In the genomic region with DNA sequence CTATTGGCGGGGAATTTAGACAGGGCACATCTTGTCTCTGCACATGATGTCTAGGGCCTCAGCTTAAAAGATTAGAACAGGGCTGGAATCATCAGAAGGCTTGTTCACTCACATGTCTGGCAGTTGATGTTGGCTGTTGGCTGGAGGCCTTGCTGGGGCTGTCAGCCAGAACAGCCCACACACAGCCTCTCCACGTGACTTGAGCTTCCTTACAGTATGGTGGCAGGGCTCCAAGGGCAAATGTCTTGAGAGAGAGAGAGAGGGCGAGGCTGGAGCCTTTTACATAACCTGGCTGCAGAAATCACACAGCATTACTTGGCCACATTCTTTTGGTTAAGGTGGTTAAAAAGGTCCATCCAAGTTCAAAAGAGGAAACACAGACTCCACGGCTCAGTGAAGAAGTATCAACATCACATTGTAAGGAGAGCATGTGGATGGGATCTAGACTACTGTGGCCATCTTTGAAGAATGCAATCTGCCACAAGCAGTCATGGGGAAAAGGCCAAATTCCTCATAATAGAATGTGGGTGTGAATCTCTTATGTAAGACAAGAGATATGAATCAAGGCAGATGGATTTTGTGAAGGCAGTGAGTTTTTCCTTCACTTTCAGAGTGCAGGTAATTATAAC, we compare ENCODE assay signal across 8 cellular contexts. TPM values are rescaled to one million over a fixed set of nuclear protein-coding genes. Genes with fewer than 3 reads are reported as not detected.
DNase-seq lines count a peak whose midpoint lies in the region; ATAC-seq, FAIRE-seq and TF ChIP-seq lines count a peak whose summit lies in the region.

No MANE protein-coding gene starts in this region.

- H3K4me3 ChIP-seq in SJCRH30 (no peak overlapping the region), pancreas (no peak overlapping the region)

- TF ChIP-seq CTCF in pancreas (IDR thresholded peaks at IDR 0.05), result no peak

- peak; percentile 90 for ATAC-seq in esophagus mucosa
- peak; percentile 54 to 74 (median 66) for ATAC-seq in pancreas
- no peak for ATAC-seq in activated CD4-positive, CD25-positive, alpha-beta regulatory T cell treated with anti-CD3 and anti-CD28 coated beads, Interleukin-2, amount 50 U/mL, for 24 hours

- H3K9me3 ChIP-seq in SJCRH30 (replicated peaks), result no peaks in the 10 kb centered on the region
- H3K9me3 ChIP-seq in pancreas, result no peaks in the 10 kb centered on the region

- H3K36me3 ChIP-seq in SJCRH30, result no peaks in the 10 kb centered on the region
- no peaks in the 10 kb centered on the region for H3K36me3 ChIP-seq in pancreas

- no peaks in the 10 kb centered on the region for H3K27me3 ChIP-seq in SJCRH30
- no peaks in the 10 kb centered on the region for H3K27me3 ChIP-seq in pancreas

- DNase-seq in NCI-H82 (lab: John Stamatoyannopoulos, UW), result peak; percentile 69
- DNase-seq in NCI-H82 treated with DMSO at 0.1 percent for 48 hours (lab: John Stamatoyannopoulos, UW; ENCODE audit: unreplicated experiment), result no peak
- DNase-seq in SJCRH30, result peak; percentile 58 to 62
- DNase-seq in pancreas, result peak in 4 of 6 donors; percentile 60 to 77 (median 68)
- no peak for DNase-seq in midbrain (lab: John Stamatoyannopoulos, UW)
- DNase-seq in NCI-H510A treated with DMSO at 0.1 percent for 48 hours (lab: John Stamatoyannopoulos, UW), result no peak

- intact Hi-C loops in pancreas (cut with DNase I), result no loop called here

- WGBS in pancreas, 2 donors, result 33 to 39% methylated on average over 4 of the region's 4 CpGs

- no peak overlapping the region; the same call in 1 of the 2 replicates for H3K27ac ChIP-seq in SJCRH30
- peak overlapping the region in 1 of 4 donors; percentile 8 for H3K27ac ChIP-seq in pancreas

- H3K4me1 ChIP-seq in SJCRH30, result peaks cover 22% of the 10 kb centered on the region
- peaks cover 0 to 12% (median 4%) of the 10 kb centered on the region in 3 donors for H3K4me1 ChIP-seq in pancreas

- no peak for FAIRE-seq in pancreas (lab: Jason Lieb, UNC)

RNA-seq across cellular contexts. Expression of a gene that starts 30.4 kb away (rescaled TPM):
- 328 and 367 TPM in 2 replicates for total RNA-seq in SJCRH30 (2014; rRNA removed; shearing (Covaris generic))
- 96.2 TPM for total RNA-seq in esophagus mucosa
- 10 to 100 TPM; 27.4 to 60.8 (median 39.9) TPM for total RNA-seq in pancreas
- polyA plus RNA-seq in pancreas, result 100 to 1,000 TPM in 1 of 2 donors, 10 to 100 TPM in 1; 75.4 to 119 TPM

RNA-seq across cellular contexts. Expression of a gene that starts 54.8 kb away (rescaled TPM):
- 19.6 and 22.0 TPM in 2 replicates for total RNA-seq in SJCRH30 (2014; rRNA removed; shearing (Covaris generic))
- total RNA-seq in esophagus mucosa, result 2.2 TPM
- 10 to 100 TPM in 1 of 6 donors, 1 to 10 TPM in 5; 6.3 to 10.9 (median 7.4) TPM for total RNA-seq in pancreas
- 1 to 10 TPM; 5.4 to 7.6 TPM for polyA plus RNA-seq in pancreas

RNA-seq across cellular contexts. Expression of a gene that starts 57.3 kb away (rescaled TPM):
- 25.5 and 29.4 TPM in 2 replicates for total RNA-seq in SJCRH30 (2014; rRNA removed; shearing (Covaris generic))
- total RNA-seq in esophagus mucosa, result 7.9 TPM
- total RNA-seq in pancreas, result 1 to 10 TPM; 2.8 to 7.2 (median 5.3) TPM
- polyA plus RNA-seq in pancreas, result 1 to 10 TPM; 3.7 to 6.0 TPM

Comparison
In these comparisons a context has a peak if more than half of its experiments do, and no peak if none do; other contexts are left out.
1. DNase-seq: peak in NCI-H82 (single experiment), SJCRH30 (2 of 2) and pancreas (4 of 6); none in NCI-H82 treated with DMSO at 0.1 percent for 48 hours (single experiment), midbrain (single experiment) and NCI-H510A treated with DMSO at 0.1 percent for 48 hours (single experiment).
2. ATAC-seq: peak in esophagus mucosa (single experiment) and pancreas (4 of 4); none in activated CD4-positive, CD25-positive, alpha-beta regulatory T cell treated with anti-CD3 and anti-CD28 coated beads, Interleukin-2, amount 50 U/mL, for 24 hours (0 of 2).